In the genomic region with DNA sequence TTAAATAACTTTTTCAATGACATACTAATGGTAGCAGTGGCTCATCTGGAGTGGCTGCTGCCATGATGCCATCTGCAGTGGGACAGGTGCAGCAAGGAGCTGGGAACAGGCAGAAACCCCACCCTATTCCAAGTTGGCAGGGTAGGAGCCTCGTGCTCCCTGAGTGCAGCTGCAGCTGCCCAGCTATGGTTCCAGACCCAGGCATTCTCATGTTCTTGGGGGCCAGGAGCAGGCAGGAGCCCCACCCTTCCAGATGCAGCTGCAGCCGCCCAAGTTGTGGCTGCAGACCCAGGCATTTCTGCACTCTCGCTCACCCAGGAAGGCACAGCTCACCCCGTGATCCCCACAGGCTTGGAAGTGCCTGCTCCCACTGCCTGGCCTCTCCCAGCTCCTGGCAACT, we compare ENCODE assay signal across 20 cellular contexts.
A peak's percentile ranks its signal among the peaks of the same experiment; 100 is the strongest.
DNase-seq lines count a peak whose midpoint lies in the region; ATAC-seq, FAIRE-seq and TF ChIP-seq lines count a peak whose summit lies in the region.
"Had no signal": no experiment of that assay in that cellular context is flagged by ENCODE, and none has a peak within 500 bp of the region (broad histone marks: within the 10 kb centered on the region; RNA-seq: fewer than 3 reads in every experiment).

No MANE protein-coding gene starts in this region.

- no peak overlapping the region for H3K9ac ChIP-seq in K562 (ENCODE audit: insufficient read depth in 1 of 2, low read depth in 2 of 2, low read length in 2 of 2)
- peak overlapping the region; percentile 30 for H3K9ac ChIP-seq in neuronal stem cell (ENCODE audit: low read depth, low read length, poor library complexity)

- H3K27me3 Mint-ChIP-seq in activated naive CD8-positive, alpha-beta T cell treated with anti-CD3 and anti-CD28 coated beads, Interleukin-2, amount 50 U/mL, for 24 hours: peaks cover 12% of the 10 kb centered on the region
- H3K27me3 Mint-ChIP-seq: IgD-negative memory B cell had no signal

- peak overlapping the region; percentile 6 for H3K14ac ChIP-seq in neuronal stem cell (ENCODE audit: low read length)

- H3K79me2 ChIP-seq in K562 (ENCODE audit: control insufficient read depth, insufficient read depth, low read length): no peaks in the 10 kb centered on the region

- WGBS in K562 (ENCODE audit: insufficient coverage, low coverage, missing lambda C conversion rate): 27% methylated on average over 4 of the region's 4 CpGs
- WGBS in neuronal stem cell (ENCODE audit: extremely low coverage in 2 of 2, insufficient read length in 2 of 2, insufficient replicate concordance in 1 of 2), 2 donors: no CpG with 5 or more reads among the region's 4 CpGs

- peak; percentile 5 for DNase-seq in activated gamma-delta T cell (lab: John Stamatoyannopoulos, UW)
- no peak for DNase-seq in activated gamma-delta T cell treated with Interleukin-2 at 50 U/mL for 16 hours
- no peak for DNase-seq in K562 (ENCODE audit: extremely low read depth in 1 of 4, low spot score in 3 of 4)
- no peak for DNase-seq in neuronal stem cell (ENCODE audit: low spot score)
- DNase-seq in T-helper 9 cell: no peak
- no peak for DNase-seq in activated naive CD8-positive, alpha-beta T cell treated with anti-CD3 and anti-CD28 coated beads, Interleukin-2, amount 50 U/mL, for 24 hours
- DNase-seq: ACHN; CD4-positive, alpha-beta T cell; DMS79 treated with DMSO at 0.1 percent for 48 hours; EL; H9; KG1 had no signal

- no peaks in the 10 kb centered on the region for H3K36me3 Mint-ChIP-seq in activated naive CD8-positive, alpha-beta T cell treated with anti-CD3 and anti-CD28 coated beads, Interleukin-2, amount 50 U/mL, for 24 hours (ENCODE audit: low read depth)

- H3K9me1 ChIP-seq in K562 (ENCODE audit: control insufficient read depth, insufficient read depth, low read length): no peaks in the 10 kb centered on the region

- no peak overlapping the region for H2BK120ac ChIP-seq in neuronal stem cell (ENCODE audit: low read depth, low read length)

- no peaks in the 10 kb centered on the region for H3K4me1 Mint-ChIP-seq in activated naive CD8-positive, alpha-beta T cell treated with anti-CD3 and anti-CD28 coated beads, Interleukin-2, amount 50 U/mL, for 24 hours
- H3K4me1 Mint-ChIP-seq: IgD-negative memory B cell had no signal

- TF ChIP-seq EP300 in K562 (IDR thresholded peaks at IDR 0.05; ENCODE audit: low read length): no peak

- no peaks in the 10 kb centered on the region for H3K9me3 Mint-ChIP-seq in activated naive CD8-positive, alpha-beta T cell treated with anti-CD3 and anti-CD28 coated beads, Interleukin-2, amount 50 U/mL, for 24 hours
- H3K9me3 Mint-ChIP-seq: CD4-positive, alpha-beta T cell; H9 had no signal

- no peak for TF ChIP-seq POLR2A in K562 (conservative IDR thresholded peaks at IDR 0.05)

- peak overlapping the region; percentile 67 for H2BK15ac ChIP-seq in neuronal stem cell (ENCODE audit: low read length)

- H2AK5ac ChIP-seq in neuronal stem cell (ENCODE audit: low read depth, low read length): no peak overlapping the region

- H3K4me1 ChIP-seq in K562 (replicated peaks in 1 of 2; ENCODE audit: control insufficient read depth in 2 of 2, insufficient read depth in 2 of 2, low read length in 2 of 2) (peaks cover 4 to 9% of the 10 kb centered on the region in 2 experiments; a peak in 3 of 5 replicates), neuronal stem cell (ENCODE audit: control insufficient read depth in 2 of 2, insufficient read depth in 1 of 2, low read depth in 1 of 2, low read length in 2 of 2) (no peaks in the 10 kb centered on the region)

- H3K9me3 ChIP-seq in K562 (replicated peaks; ENCODE audit: control insufficient read depth, insufficient read depth, low read depth, low read length): no peaks in the 10 kb centered on the region
- H3K9me3 ChIP-seq in neuronal stem cell (replicated peaks in 1 of 2; ENCODE audit: control insufficient read depth in 2 of 2, insufficient read depth in 1 of 2, low read depth in 1 of 2, low read length in 2 of 2): no peaks in the 10 kb centered on the region

- H4K91ac ChIP-seq in neuronal stem cell (ENCODE audit: low read depth, low read length, poor library complexity): no peak overlapping the region

- H3K27ac ChIP-seq in K562 (ENCODE audit: extremely low read depth, low read depth, low read length): no peak overlapping the region
- no peak overlapping the region for H3K27ac ChIP-seq in neuronal stem cell (replicated peaks; ENCODE audit: low read length)
- H3K27ac ChIP-seq: C4-2B had no signal

- H3K27ac Mint-ChIP-seq in activated naive CD8-positive, alpha-beta T cell treated with anti-CD3 and anti-CD28 coated beads, Interleukin-2, amount 50 U/mL, for 24 hours: no peak overlapping the region
- H3K27ac Mint-ChIP-seq: CD4-positive, alpha-beta T cell; H9; IgD-negative memory B cell had no signal

- no TSS peak for BruUV-seq in K562 (replicated peaks; lab: Mats Ljungman, UMichigan)

- TF ChIP-seq RAD21 in K562 (CRISPR knock-in tag; conservative IDR thresholded peaks at IDR 0.05 in 1 of 2, IDR thresholded peaks at IDR 0.05 in 1 of 2): no peak

- no peak overlapping the region for H3K4ac ChIP-seq in neuronal stem cell (ENCODE audit: low read length)

- H3K4me3 Mint-ChIP-seq in activated naive CD8-positive, alpha-beta T cell treated with anti-CD3 and anti-CD28 coated beads, Interleukin-2, amount 50 U/mL, for 24 hours: no peak overlapping the region
- H3K4me3 Mint-ChIP-seq: CD4-positive, alpha-beta T cell; H9; IgD-negative memory B cell had no signal

- no peaks in the 10 kb centered on the region for H3K79me1 ChIP-seq in neuronal stem cell (ENCODE audit: low read depth, low read length)

- ATAC-seq in K562 (no peak; the same call in 2 of the 3 replicates), GM18868 (IDR thresholded peaks at IDR 0.05; ENCODE audit: unreplicated experiment) (no peak)
- ATAC-seq in activated naive CD8-positive, alpha-beta T cell treated with anti-CD3 and anti-CD28 coated beads, Interleukin-2, amount 50 U/mL, for 24 hours: no peak
- ATAC-seq: GM12878, HepG2 had no signal

- H3K4me2 ChIP-seq in K562 (ENCODE audit: insufficient read depth, low read length) (no peak overlapping the region), neuronal stem cell (ENCODE audit: insufficient read depth, low read length, poor library complexity, severe bottlenecking) (no peak overlapping the region)

- TF ChIP-seq CTCF in K562 (IDR thresholded peaks at IDR 0.05 in 2 of 3, conservative IDR thresholded peaks at IDR 0.05 in 1 of 3; ENCODE audit: insufficient read depth in 2 of 3, low read depth in 1 of 3, low read length in 3 of 3): no peak

- H3K18ac ChIP-seq in neuronal stem cell (ENCODE audit: low read length): no peak overlapping the region

- intact Hi-C loops in K562 (cut with micrococcal nuclease): no loop called here

- FAIRE-seq in K562 (lab: Jason Lieb, UNC): no peak
- FAIRE-seq: A204.1, GM12878, GM19239, H1, HepG2 had no signal

- no peaks in the 10 kb centered on the region for H3K36me3 ChIP-seq in K562 (ENCODE audit: control insufficient read depth, insufficient read depth, low read length)
- no peaks in the 10 kb centered on the region for H3K36me3 ChIP-seq in neuronal stem cell (replicated peaks in 1 of 2; ENCODE audit: control insufficient read depth in 2 of 2, insufficient read depth in 2 of 2, low read length in 2 of 2)

- POLR2A ChIA-PET in K562 (lab: Yijun Ruan, JAX): no interaction called here

- no peak overlapping the region for H2BK12ac ChIP-seq in neuronal stem cell (ENCODE audit: low read length)

- H2BK5ac ChIP-seq in neuronal stem cell (ENCODE audit: low read length): no peak overlapping the region

- H3K4me3 ChIP-seq in K562 (no peak overlapping the region), neuronal stem cell (ENCODE audit: low read length in 2 of 2) (no peak overlapping the region)
- H3K4me3 ChIP-seq: GM12878 had no signal

- H3K23ac ChIP-seq in neuronal stem cell (ENCODE audit: low read depth, low read length, poor library complexity): peak overlapping the region; percentile 31

- in situ Hi-C loops in K562 (cut with MboI): no loop called here

- H2AFZ ChIP-seq in K562 (ENCODE audit: low read depth, low read length) (no peak overlapping the region), neuronal stem cell (ENCODE audit: low read length) (no peak overlapping the region)

- H3K27me3 ChIP-seq in K562 (ENCODE audit: control insufficient read depth in 2 of 2, insufficient read depth in 2 of 2, low read length in 2 of 2) (no peaks in the 10 kb centered on the region), neuronal stem cell (ENCODE audit: control insufficient read depth in 3 of 3, insufficient read depth in 3 of 3, low read depth in 1 of 3, low read length in 3 of 3) (no peaks in the 10 kb centered on the region)

- CTCF ChIA-PET in K562 (lab: Yijun Ruan, JAX; ENCODE audit: low intra/inter-chr PET ratio): no interaction called here

- H4K20me1 ChIP-seq in K562 (replicated peaks; ENCODE audit: control insufficient read depth, insufficient read depth, low read length): no peaks in the 10 kb centered on the region

- no peak overlapping the region for H4K8ac ChIP-seq in neuronal stem cell (ENCODE audit: low read depth, low read length)

TF ChIP-seq in K562, 482 proteins besides CTCF, POLR2A, EP300 and RAD21 (continues in another document):
- 0 out of 2 replicates have a peak, but pooled peaks have one; percentile 20 for TF ChIP-seq ZNF668 (CRISPR knock-in tag; IDR thresholded peaks at IDR 0.05)
- no peak for TF ChIP-seq TEAD4 (IDR thresholded peaks at IDR 0.05; ENCODE audit: low read length)
- no peak for TF ChIP-seq TEAD4 (CRISPR knock-in tag; IDR thresholded peaks at IDR 0.05; ENCODE audit: borderline replicate concordance)
- TF ChIP-seq, protein P1, sequence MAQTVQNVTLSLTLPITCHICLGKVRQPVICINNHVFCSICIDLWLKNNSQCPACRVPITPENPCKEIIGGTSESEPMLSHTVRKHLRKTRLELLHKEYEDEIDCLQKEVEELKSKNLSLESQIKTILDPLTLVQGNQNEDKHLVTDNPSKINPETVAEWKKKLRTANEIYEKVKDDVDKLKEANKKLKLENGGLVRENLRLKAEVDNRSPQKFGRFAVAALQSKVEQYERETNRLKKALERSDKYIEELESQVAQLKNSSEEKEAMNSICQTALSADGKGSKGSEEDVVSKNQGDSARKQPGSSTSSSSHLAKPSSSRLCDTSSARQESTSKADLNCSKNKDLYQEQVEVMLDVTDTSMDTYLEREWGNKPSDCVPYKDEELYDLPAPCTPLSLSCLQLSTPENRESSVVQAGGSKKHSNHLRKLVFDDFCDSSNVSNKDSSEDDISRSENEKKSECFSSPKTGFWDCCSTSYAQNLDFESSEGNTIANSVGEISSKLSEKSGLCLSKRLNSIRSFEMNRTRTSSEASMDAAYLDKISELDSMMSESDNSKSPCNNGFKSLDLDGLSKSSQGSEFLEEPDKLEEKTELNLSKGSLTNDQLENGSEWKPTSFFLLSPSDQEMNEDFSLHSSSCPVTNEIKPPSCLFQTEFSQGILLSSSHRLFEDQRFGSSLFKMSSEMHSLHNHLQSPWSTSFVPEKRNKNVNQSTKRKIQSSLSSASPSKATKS (CRISPR knock-in tag; IDR thresholded peaks at IDR 0.05): no peak
